In the genomic region with DNA sequence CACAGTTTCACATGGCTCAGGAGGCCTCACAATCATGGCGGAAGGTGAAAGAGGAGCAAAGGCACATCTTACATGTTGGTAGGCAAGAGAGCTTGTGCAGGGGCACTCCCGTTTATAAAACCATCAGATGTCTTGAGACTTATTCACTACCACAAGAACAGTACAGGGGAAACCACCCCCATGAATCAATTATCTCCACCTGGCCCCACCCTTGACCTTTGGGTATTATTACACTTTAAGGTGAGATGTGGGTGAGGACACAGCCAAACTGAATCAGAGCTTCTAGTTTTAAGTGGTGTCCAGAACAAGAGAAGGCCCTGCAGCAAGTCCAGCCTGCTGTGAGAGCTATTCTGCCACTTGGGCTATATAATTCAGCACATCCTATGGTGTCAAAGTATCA, we compare ENCODE assay signal across 24 cellular contexts.
"Had no signal": no experiment of that assay in that cellular context is flagged by ENCODE, and none has a peak within 500 bp of the region (broad histone marks: within the 10 kb centered on the region; RNA-seq: fewer than 3 reads in every experiment).

No MANE protein-coding gene starts in this region.

- H3K9me3 ChIP-seq: colonic mucosa, esophagus squamous epithelium, gastrocnemius medialis had no signal

- ATAC-seq: effector memory CD8-positive, alpha-beta T cell; esophagus mucosa; gastrocnemius medialis; heart right ventricle; left cardiac atrium; left lung; left ventricle myocardium superior; lower lobe of right lung had no signal

- H3K27ac Mint-ChIP-seq: dendritic cell treated with granulocyte-macrophage colony-stimulating factor and Interleukin-4, amounts not matched to agents 40 ng/mL and 50 ng/mL, for 4 days; effector memory CD8-positive, alpha-beta T cell; endodermal cell; memory B cell had no signal

- H3K4me1 Mint-ChIP-seq: memory B cell had no signal

- H3K36me3 ChIP-seq: colonic mucosa, esophagus squamous epithelium, gastrocnemius medialis, heart right ventricle, left lung, lower lobe of right lung had no signal

- H3K27ac ChIP-seq: colonic mucosa, epithelial cell of prostate, esophagus squamous epithelium, gastrocnemius medialis, heart right ventricle, left lung, lower lobe of right lung had no signal

- H3K27me3 ChIP-seq: colonic mucosa, esophagus squamous epithelium, gastrocnemius medialis, heart right ventricle, left lung had no signal

- H3K4me3 ChIP-seq: colonic mucosa, esophagus squamous epithelium, gastrocnemius medialis, heart right ventricle, left lung, lower lobe of right lung had no signal

- H3K4me3 Mint-ChIP-seq: dendritic cell treated with granulocyte-macrophage colony-stimulating factor and Interleukin-4, amounts not matched to agents 40 ng/mL and 50 ng/mL, for 4 days; effector memory CD8-positive, alpha-beta T cell; endodermal cell; memory B cell had no signal

- H3K27me3 Mint-ChIP-seq: dendritic cell treated with granulocyte-macrophage colony-stimulating factor and Interleukin-4, amounts not matched to agents 40 ng/mL and 50 ng/mL, for 4 days; effector memory CD8-positive, alpha-beta T cell had no signal

- DNase-seq: colonic mucosa; cortex of kidney; effector CD8-positive, alpha-beta T cell; effector memory CD8-positive, alpha-beta T cell; endodermal cell; erythroblast; esophagus squamous epithelium; foreskin fibroblast; foreskin melanocyte; gastrocnemius medialis; glutamatergic neuron; head of caudate nucleus; heart right ventricle; hippocampal formation; left cardiac atrium; left lung; left ventricle myocardium superior; lower lobe of right lung; mesendoderm; midbrain had no signal

- H3K4me1 ChIP-seq: colonic mucosa, esophagus squamous epithelium, gastrocnemius medialis, left lung, lower lobe of right lung had no signal
